8 cellular contexts compared by ENCODE assay signal in the genomic region with DNA sequence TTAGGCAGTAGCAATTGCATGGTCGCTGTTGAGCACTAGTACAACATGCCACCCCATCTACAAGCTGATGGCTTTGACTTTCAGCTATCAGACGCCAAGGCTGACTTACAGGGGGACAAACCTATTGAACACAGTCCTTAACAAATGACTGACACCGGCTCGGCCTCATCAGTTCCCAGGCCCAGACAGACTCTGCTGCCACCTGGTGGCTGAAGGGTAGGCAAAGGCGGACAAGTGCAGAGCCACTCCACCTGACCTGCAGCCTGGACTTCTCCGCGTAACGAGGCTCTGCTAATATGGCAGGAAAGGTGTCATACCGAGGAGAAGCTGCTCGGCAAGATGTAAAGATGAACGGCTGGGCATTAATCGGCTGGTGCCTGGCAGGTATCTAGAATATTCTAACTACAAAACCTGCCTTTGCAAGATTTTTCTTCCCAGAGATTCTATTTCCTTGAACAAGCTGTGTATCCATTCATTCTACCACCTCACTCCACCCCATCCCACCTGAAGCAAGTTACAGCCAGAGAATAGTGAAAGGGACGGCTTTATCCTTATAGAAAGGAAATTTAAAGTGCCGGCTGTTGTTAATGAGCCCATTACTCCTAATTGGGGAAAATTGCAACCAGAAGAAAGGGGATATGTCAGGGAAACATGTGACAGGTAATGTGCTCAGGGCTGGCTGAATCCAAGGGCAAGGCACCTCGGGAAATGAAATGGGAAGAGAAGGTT.
DNase-seq lines count a peak whose midpoint lies in the region; ATAC-seq and TF ChIP-seq lines count a peak whose summit lies in the region.

No MANE protein-coding gene starts in this region.

- H3K27ac Mint-ChIP-seq in neural progenitor cell, result no peak overlapping the region

- intact Hi-C loops in esophagus squamous epithelium (cut with DNase I), result no loop called here

- no peaks in the 10 kb centered on the region for H3F3A ChIP-seq in neural progenitor cell (ENCODE audit: low read depth)

- H3K27ac ChIP-seq in esophagus squamous epithelium (no peak overlapping the region), neural progenitor cell (no peak overlapping the region)

- H3K27me3 ChIP-seq in esophagus squamous epithelium (no peaks in the 10 kb centered on the region), neural progenitor cell (no peaks in the 10 kb centered on the region)

- ATAC-seq in HG02885 (IDR thresholded peaks at IDR 0.05; ENCODE audit: poor library complexity, unreplicated experiment) (peak; percentile 98), HG03025 (IDR thresholded peaks at IDR 0.05; ENCODE audit: low FRiP score, unreplicated experiment) (no peak)

- H3K4me2 ChIP-seq in neural progenitor cell, result no peak overlapping the region

- H3K9me3 Mint-ChIP-seq in neural progenitor cell, result no peaks in the 10 kb centered on the region

- DNase-seq in Daoy (ENCODE audit: low read depth) (peak; percentile 78), NCI-H345 treated with DMSO at 0.1 percent for 48 hours (lab: John Stamatoyannopoulos, UW; ENCODE audit: unreplicated experiment) (peak; percentile 67), esophagus squamous epithelium (lab: John Stamatoyannopoulos, UW) (peak; percentile 5), neural progenitor cell (ENCODE audit: low spot score) (peak; percentile 89), superior temporal gyrus (ENCODE audit: extremely low spot score) (peak; percentile 39)
- DNase-seq in activated CD8-positive, alpha-beta memory T cell treated with anti-CD3 and anti-CD28 coated beads for 24 hours, result peak; percentile 84

- WGBS in esophagus squamous epithelium, 2 donors, result 50 to 78% methylated on average over 11 to 15 of the region's 15 CpGs

- H3K4me1 Mint-ChIP-seq in neural progenitor cell, result peaks cover 5% of the 10 kb centered on the region

- TF ChIP-seq CTCF in esophagus squamous epithelium (IDR thresholded peaks at IDR 0.05) (peak; percentile 18 to 82 (median 68)), neural progenitor cell (IDR thresholded peaks at IDR 0.05) (peak; percentile 93)

- H3K4me1 ChIP-seq in esophagus squamous epithelium, result peaks cover 0 to 17% (median 0%) of the 10 kb centered on the region in 3 donors
- H3K4me1 ChIP-seq in neural progenitor cell, result no peaks in the 10 kb centered on the region

- peaks cover 0 to 8% (median 0%) of the 10 kb centered on the region in 3 donors for H3K36me3 ChIP-seq in esophagus squamous epithelium
- no peaks in the 10 kb centered on the region for H3K36me3 ChIP-seq in neural progenitor cell

- no peak overlapping the region for H3K9ac ChIP-seq in neural progenitor cell

- no peaks in the 10 kb centered on the region for H4K20me1 ChIP-seq in neural progenitor cell (ENCODE audit: low read depth)

- H3K79me2 ChIP-seq in neural progenitor cell (ENCODE audit: low read depth), result no peaks in the 10 kb centered on the region

- H3K36me3 Mint-ChIP-seq in neural progenitor cell, result no peaks in the 10 kb centered on the region

- H2AFZ ChIP-seq in neural progenitor cell (replicated peaks), result no peak overlapping the region

- H3K9me3 ChIP-seq in esophagus squamous epithelium (no peaks in the 10 kb centered on the region), neural progenitor cell (ENCODE audit: low read depth) (no peaks in the 10 kb centered on the region)

- no peak overlapping the region for H3K4me3 Mint-ChIP-seq in neural progenitor cell

- H3K27me3 Mint-ChIP-seq in neural progenitor cell (ENCODE audit: insufficient read depth, low read depth), result peaks cover under 1% of the 10 kb centered on the region

- TF ChIP-seq POLR2A in esophagus squamous epithelium (IDR thresholded peaks at IDR 0.05), result no peak

- H3K4me3 ChIP-seq in esophagus squamous epithelium (no peak overlapping the region), neural progenitor cell (no peak overlapping the region)

Comparison
In these comparisons a context has a peak if more than half of its experiments do, and no peak if none do; other contexts are left out.
1. DNase-seq: peak in every context shown above with its lines; median percentile 89 in neural progenitor cell; 84 in activated CD8-positive, alpha-beta memory T cell treated with anti-CD3 and anti-CD28 coated beads for 24 hours; 78 in Daoy; 67 in NCI-H345 treated with DMSO at 0.1 percent for 48 hours; 39 in superior temporal gyrus; 5 in esophagus squamous epithelium.